In the genomic region with DNA sequence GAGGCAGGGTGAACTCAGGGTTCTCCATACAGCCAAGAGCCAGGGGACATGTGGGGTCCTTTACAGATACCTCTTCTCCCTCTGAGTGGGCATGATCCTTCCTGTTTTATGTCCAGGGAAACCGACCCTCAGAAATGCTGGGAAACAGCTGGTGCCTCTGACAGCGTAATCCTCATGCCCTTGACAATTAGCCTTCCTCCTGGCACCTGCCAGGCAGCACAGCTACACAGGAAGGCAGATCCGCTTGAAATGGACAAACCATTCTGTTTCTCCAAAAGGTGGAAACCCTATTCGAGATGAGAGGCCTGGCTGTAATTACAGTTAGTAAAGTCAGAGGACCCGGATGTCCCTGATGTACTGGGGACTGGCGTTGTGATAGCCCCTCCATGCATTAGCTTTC, we compare ENCODE assay signal across 13 cellular contexts. TPM values are rescaled to one million over a fixed set of nuclear protein-coding genes. Genes with fewer than 3 reads are reported as not detected.
DNase-seq lines count a peak whose midpoint lies in the region; TF ChIP-seq lines count a peak whose summit lies in the region.
"Had no signal": no experiment of that assay in that cellular context is flagged by ENCODE, and none has a peak within 500 bp of the region (broad histone marks: within the 10 kb centered on the region; RNA-seq: fewer than 3 reads in every experiment).

No MANE protein-coding gene starts in this region.

- H3K27me3 ChIP-seq in endocrine pancreas (ENCODE audit: control insufficient read depth, insufficient read depth, low read length) = no peaks in the 10 kb centered on the region
- H3K27me3 ChIP-seq in stomach = no peaks in the 10 kb centered on the region

- peak overlapping the region; percentile 11 for H3K9ac ChIP-seq in endocrine pancreas (ENCODE audit: control insufficient read depth, insufficient read depth, low read length)

- 40 to 50% (median 41%) methylated on average over 6 of the region's 6 CpGs for WGBS in stomach, 5 donors

- peaks cover 4% of the 10 kb centered on the region for H3K4me1 ChIP-seq in endocrine pancreas (ENCODE audit: control insufficient read depth, insufficient read depth, low read length)
- peaks cover 45 to 81% (median 65%) of the 10 kb centered on the region in 4 donors for H3K4me1 ChIP-seq in stomach
- peaks cover 27% of the 10 kb centered on the region for H3K4me1 ChIP-seq in OCI-LY7 (ENCODE audit: insufficient read depth, low read length, poor library complexity, severe bottlenecking)

- H3K4me2 ChIP-seq in OCI-LY7 (ENCODE audit: low read length) = no peak overlapping the region

- no peak overlapping the region for H2AFZ ChIP-seq in OCI-LY7 (ENCODE audit: low read length)

- H3K9me2 ChIP-seq in OCI-LY7 (ENCODE audit: insufficient read depth, low read length) = no peaks in the 10 kb centered on the region

- POLR2A ChIA-PET in OCI-LY7 (lab: Charles Lee) = no interaction called here

- CTCF ChIA-PET in OCI-LY7 (lab: Charles Lee; ENCODE audit: unreplicated experiment) = no interaction called here

- peaks cover 84% of the 10 kb centered on the region for H3K79me2 ChIP-seq in OCI-LY7 (ENCODE audit: insufficient read depth, low read depth, low read length)

- intact Hi-C loops in stomach (cut with DNase I; ENCODE audit: low total_unique reads) (no loop called here), OCI-LY7 (cut with micrococcal nuclease; ENCODE audit: unreplicated experiment) (no loop called here)

- no TSS peak for BruUV-seq in OCI-LY7 (replicated peaks; lab: Mats Ljungman, UMichigan)

- H3K36me3 ChIP-seq in endocrine pancreas (ENCODE audit: control insufficient read depth, insufficient read depth, low read length) (no peaks in the 10 kb centered on the region), stomach (peaks cover 0 to 13% (median 4%) of the 10 kb centered on the region in 4 donors), OCI-LY7 (ENCODE audit: insufficient read depth, low read length) (peaks cover 74% of the 10 kb centered on the region)

- H3K27ac ChIP-seq in stomach (peak overlapping the region in 4 of 5 donors; percentile 93 to 96 (median 95)), OCI-LY7 (ENCODE audit: low read depth, low read length, poor library complexity, severe bottlenecking) (no peak overlapping the region)

- peak; percentile 17 for DNase-seq in NCI-H146 (lab: John Stamatoyannopoulos, UW)
- no peak for DNase-seq in NCI-H146 treated with DMSO at 0.1 percent for 48 hours (lab: John Stamatoyannopoulos, UW; ENCODE audit: unreplicated experiment)
- peak; percentile 68 for DNase-seq in NCI-H69 (lab: John Stamatoyannopoulos, UW)
- no peak for DNase-seq in stomach
- no peak for DNase-seq in UCSD-AML1 (lab: John Stamatoyannopoulos, UW; ENCODE audit: unreplicated experiment)
- DNase-seq in activated T-cell treated with anti-CD3 and anti-CD28 coated beads, Interleukin-2, amount 50 U/mL, for 1 hour = no peak
- no peak for DNase-seq in OCI-LY7 (ENCODE audit: low spot score)
- DNase-seq: ACHN; activated CD8-positive, alpha-beta memory T cell treated with anti-CD3 and anti-CD28 coated beads for 24 hours; activated naive CD4-positive, alpha-beta T cell; DMS153; substantia nigra had no signal

- H3K4me3 ChIP-seq in endocrine pancreas (ENCODE audit: control insufficient read depth, insufficient read depth, low read length) (no peak overlapping the region), stomach (no peak overlapping the region), OCI-LY7 (ENCODE audit: low read depth, low read length, poor library complexity, severe bottlenecking) (no peak overlapping the region)

- TF ChIP-seq POLR2A in stomach (IDR thresholded peaks at IDR 0.05) = no peak

- H3K9me3 ChIP-seq in endocrine pancreas (ENCODE audit: control insufficient read depth, low read length) = no peaks in the 10 kb centered on the region
- no peaks in the 10 kb centered on the region for H3K9me3 ChIP-seq in stomach
- no peaks in the 10 kb centered on the region for H3K9me3 ChIP-seq in OCI-LY7 (ENCODE audit: low read length)

- no peaks in the 10 kb centered on the region; the same call in 1 of the 2 replicates for H4K20me1 ChIP-seq in OCI-LY7 (ENCODE audit: insufficient read depth, low read length)

- TF ChIP-seq CTCF in stomach (IDR thresholded peaks at IDR 0.05) (no peak), OCI-LY7 (conservative IDR thresholded peaks at IDR 0.05; ENCODE audit: low read length) (no peak)

- no peak for TF ChIP-seq EP300 in stomach (IDR thresholded peaks at IDR 0.05)

RNA-seq across cellular contexts. Expression of a gene that starts 7.2 kb away (rescaled TPM):
- total RNA-seq in stomach = 100 to 1,000 TPM in 4 of 5 donors, 10 to 100 TPM in 1; 98.8 to 293 (median 137) TPM
- polyA plus RNA-seq in stomach = 10 to 100 TPM; 54.5 to 95.3 (median 83.7) TPM
- 101 and 125 TPM in 2 replicates for total RNA-seq in OCI-LY7 (2014; rRNA removed; shearing (Covaris generic))
- total RNA-seq in OCI-LY7 (2022) = 178 and 201 TPM in 2 replicates

Comparison
In these comparisons a context has a peak if more than half of its experiments do, and no peak if none do; other contexts are left out.
1. DNase-seq: peak in NCI-H146 (single experiment) and NCI-H69 (single experiment); none in NCI-H146 treated with DMSO at 0.1 percent for 48 hours (single experiment), stomach (single experiment), UCSD-AML1 (single experiment), activated T-cell treated with anti-CD3 and anti-CD28 coated beads, Interleukin-2, amount 50 U/mL, for 1 hour (single experiment) and OCI-LY7 (single experiment).